In the genomic region with DNA sequence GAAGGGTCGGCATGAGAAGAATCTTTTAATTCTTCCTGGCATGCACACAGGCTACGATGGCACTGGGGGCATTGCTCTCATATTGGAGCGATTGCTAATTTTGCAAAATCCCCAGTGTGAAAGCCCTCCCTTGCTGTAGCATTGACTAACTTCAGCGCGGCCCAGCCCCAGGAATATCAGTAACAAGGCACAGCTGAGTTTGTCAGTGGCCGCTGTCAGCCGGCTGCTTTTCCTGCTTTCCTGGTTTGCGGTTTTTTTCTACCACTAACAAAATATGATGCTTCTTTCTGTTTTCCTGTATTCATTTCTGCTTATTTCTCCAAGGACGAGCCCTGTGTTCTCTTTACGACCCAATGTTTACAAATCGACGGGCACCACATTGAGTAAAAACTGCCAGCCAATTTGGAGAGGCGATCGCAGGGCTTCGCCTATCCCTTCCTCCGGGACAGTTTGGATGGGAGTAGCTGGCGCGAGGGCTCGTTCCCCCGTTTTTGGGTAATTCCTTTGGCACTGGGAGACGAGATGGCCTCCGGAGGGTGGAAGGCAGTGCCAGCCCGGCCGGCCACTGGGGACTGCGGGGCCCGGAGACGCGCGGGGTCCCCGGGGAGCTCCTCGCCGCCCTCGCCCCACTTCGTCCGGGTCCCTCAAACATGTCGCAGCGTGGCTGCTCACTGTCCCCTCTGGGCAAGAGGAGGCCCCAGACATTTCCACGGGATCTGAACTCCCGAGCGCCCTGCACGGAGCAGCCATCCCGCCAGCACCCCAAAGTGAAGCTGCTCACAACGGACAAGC, we compare ENCODE assay signal across 10 cellular contexts. TPM values are rescaled to one million over a fixed set of nuclear protein-coding genes. Genes with fewer than 3 reads are reported as not detected.
DNase-seq lines count a peak whose midpoint lies in the region; ATAC-seq and TF ChIP-seq lines count a peak whose summit lies in the region.
"Had no signal": no experiment of that assay in that cellular context is flagged by ENCODE, and none has a peak within 500 bp of the region (broad histone marks: within the 10 kb centered on the region; RNA-seq: fewer than 3 reads in every experiment).

No MANE protein-coding gene starts in this region.

- H4K8ac ChIP-seq in neuronal stem cell (ENCODE audit: low read depth, low read length) = no peak overlapping the region

- H2BK15ac ChIP-seq in neuronal stem cell (ENCODE audit: low read length) = peak overlapping the region; percentile 63

- WGBS in endodermal cell (ENCODE audit: insufficient coverage in 1 of 2, insufficient read length in 1 of 2), 2 experiments = 8 to 11% methylated on average over 18 to 43 of the region's 43 CpGs
- no CpG with 5 or more reads among the region's 43 CpGs for WGBS in neuronal stem cell (ENCODE audit: extremely low coverage in 2 of 2, insufficient read length in 2 of 2, insufficient replicate concordance in 1 of 2), 2 donors

- no peaks in the 10 kb centered on the region for H3K36me3 ChIP-seq in ES-I3 (ENCODE audit: insufficient read depth, low read length)
- H3K36me3 ChIP-seq in HUES48 (ENCODE audit: control insufficient read depth, insufficient read depth, low read length) = no peaks in the 10 kb centered on the region
- no peaks in the 10 kb centered on the region for H3K36me3 ChIP-seq in endodermal cell (ENCODE audit: control insufficient read depth, insufficient read depth, low read length)
- no peaks in the 10 kb centered on the region for H3K36me3 ChIP-seq in neuronal stem cell (replicated peaks in 1 of 2; ENCODE audit: control insufficient read depth in 2 of 2, insufficient read depth in 2 of 2, low read length in 2 of 2)

- H3K36me3 Mint-ChIP-seq in endodermal cell (ENCODE audit: low read depth) = no peaks in the 10 kb centered on the region

- no peaks in the 10 kb centered on the region for H3K79me1 ChIP-seq in neuronal stem cell (ENCODE audit: low read depth, low read length)

- no peak overlapping the region for H3K4ac ChIP-seq in neuronal stem cell (ENCODE audit: low read length)

- H3K9ac ChIP-seq in ES-I3 (ENCODE audit: low read depth, low read length) = peak overlapping the region; percentile 60
- H3K9ac ChIP-seq in HUES48 (ENCODE audit: low read depth, low read length) = no peak overlapping the region
- H3K9ac ChIP-seq in endodermal cell (ENCODE audit: extremely low read depth, low read length, poor library complexity, severe bottlenecking) = no peak overlapping the region
- H3K9ac ChIP-seq in neuronal stem cell (ENCODE audit: low read depth, low read length, poor library complexity) = peak overlapping the region; percentile 91

- no peak overlapping the region for H4K91ac ChIP-seq in neuronal stem cell (ENCODE audit: low read depth, low read length, poor library complexity)

- peaks cover 5% of the 10 kb centered on the region; the same call in 1 of the 2 replicates for H3K4me1 ChIP-seq in ES-I3 (ENCODE audit: insufficient read depth, low read length)
- peaks cover 17% of the 10 kb centered on the region for H3K4me1 ChIP-seq in HUES48 (ENCODE audit: control insufficient read depth, insufficient read depth, low read length)
- no peaks in the 10 kb centered on the region for H3K4me1 ChIP-seq in endodermal cell (ENCODE audit: control insufficient read depth, insufficient read depth, low read length)
- H3K4me1 ChIP-seq in neuronal stem cell (ENCODE audit: control insufficient read depth in 2 of 2, insufficient read depth in 1 of 2, low read depth in 1 of 2, low read length in 2 of 2) = peaks cover 3 to 11% of the 10 kb centered on the region in 2 donors

- peak overlapping the region; percentile 95 for H3K18ac ChIP-seq in neuronal stem cell (ENCODE audit: low read length)

- H3K4me3 Mint-ChIP-seq in endodermal cell = peak overlapping the region; percentile 49

- peak overlapping the region; percentile 75 for H2BK5ac ChIP-seq in neuronal stem cell (ENCODE audit: low read length)

- H3K4me1 Mint-ChIP-seq in endodermal cell = peaks cover 9% of the 10 kb centered on the region

- no peak overlapping the region for H3K27ac Mint-ChIP-seq in endodermal cell

- peaks cover 76% of the 10 kb centered on the region for H3K27me3 Mint-ChIP-seq in endodermal cell (ENCODE audit: insufficient read depth)

- H3K27ac ChIP-seq in HUES48 (ENCODE audit: low read depth, low read length) (no peak overlapping the region), endodermal cell (ENCODE audit: low read depth, low read length) (no peak overlapping the region), neuronal stem cell (replicated peaks; ENCODE audit: low read length) (no peak overlapping the region)

- peak overlapping the region; percentile 39 for H3K23ac ChIP-seq in neuronal stem cell (ENCODE audit: low read depth, low read length, poor library complexity)

- no peak for TF ChIP-seq CTCF in endodermal cell (conservative IDR thresholded peaks at IDR 0.05)

- H3K4me3 ChIP-seq in HUES48 (ENCODE audit: low read depth, low read length) = peak overlapping the region; percentile 63
- H3K4me3 ChIP-seq in endodermal cell (ENCODE audit: low read length) = peak overlapping the region; percentile 69
- H3K4me3 ChIP-seq in neuronal stem cell (ENCODE audit: low read length in 2 of 2) = peak overlapping the region in 1 of 2 donors; percentile 75

- peak overlapping the region; percentile 34 for H2AK5ac ChIP-seq in neuronal stem cell (ENCODE audit: low read depth, low read length)

- H3K9me3 Mint-ChIP-seq in endodermal cell = no peaks in the 10 kb centered on the region

- ATAC-seq in GM18517 (IDR thresholded peaks at IDR 0.05; ENCODE audit: unreplicated experiment) = no peak
- ATAC-seq: HCT116 had no signal

- peak overlapping the region; percentile 92 for H2AFZ ChIP-seq in neuronal stem cell (ENCODE audit: low read length)

- H2BK120ac ChIP-seq in neuronal stem cell (ENCODE audit: low read depth, low read length) = no peak overlapping the region

- H3K9me3 ChIP-seq in ES-I3 (ENCODE audit: control insufficient read depth, insufficient read depth, low read length) = no peaks in the 10 kb centered on the region
- H3K9me3 ChIP-seq in HUES48 (ENCODE audit: control insufficient read depth, insufficient read depth, low read length) = no peaks in the 10 kb centered on the region
- no peaks in the 10 kb centered on the region for H3K9me3 ChIP-seq in endodermal cell (ENCODE audit: control insufficient read depth, low read length)
- no peaks in the 10 kb centered on the region for H3K9me3 ChIP-seq in neuronal stem cell (replicated peaks in 1 of 2; ENCODE audit: control insufficient read depth in 2 of 2, insufficient read depth in 1 of 2, low read depth in 1 of 2, low read length in 2 of 2)

- H3K27me3 ChIP-seq in HUES48 (ENCODE audit: control insufficient read depth, insufficient read depth, low read length) = peaks cover 65% of the 10 kb centered on the region
- peaks cover 59% of the 10 kb centered on the region for H3K27me3 ChIP-seq in endodermal cell (ENCODE audit: control insufficient read depth, insufficient read depth, low read length, poor library complexity, severe bottlenecking)
- peaks cover 4 to 80% (median 19%) of the 10 kb centered on the region in 3 experiments for H3K27me3 ChIP-seq in neuronal stem cell (ENCODE audit: control insufficient read depth in 3 of 3, insufficient read depth in 3 of 3, low read depth in 1 of 3, low read length in 3 of 3)

- DNase-seq in endodermal cell = peak; percentile 60
- DNase-seq in neuronal stem cell (ENCODE audit: low spot score) = no peak
- no peak for DNase-seq in amygdala (lab: John Stamatoyannopoulos, UW)
- DNase-seq in EL = no peak
- no peak for DNase-seq in A172 (ENCODE audit: low spot score)
- DNase-seq: effector memory CD4-positive, alpha-beta T cell had no signal

- H3K14ac ChIP-seq in neuronal stem cell (ENCODE audit: low read length) = no peak overlapping the region

- peak overlapping the region; percentile 99 for H3K4me2 ChIP-seq in neuronal stem cell (ENCODE audit: insufficient read depth, low read length, poor library complexity, severe bottlenecking)

- H2BK12ac ChIP-seq in neuronal stem cell (ENCODE audit: low read length) = no peak overlapping the region

RNA-seq across cellular contexts. Expression of a gene that starts 0.9 kb away (rescaled TPM):
- 1 to 10 TPM; 1.1 to 1.8 TPM for total RNA-seq in endodermal cell
- 2.0 TPM for polyA plus RNA-seq in endodermal cell (2013, experiment 1 of 2)
- polyA plus RNA-seq in endodermal cell (2013, experiment 2 of 2) = 2.1 TPM
- polyA plus RNA-seq in neuronal stem cell (2013, experiment 1 of 2) = 0.38 TPM
- 0.26 TPM for polyA plus RNA-seq in neuronal stem cell (2013, experiment 2 of 2)
- 0.38 and 1.2 TPM in 2 replicates for total RNA-seq in A172 (2014; rRNA removed; shearing (Covaris generic))

Comparison
In these comparisons a context has a peak if more than half of its experiments do, and no peak if none do; other contexts are left out.
1. H3K9ac ChIP-seq: peak in ES-I3 (single experiment) and neuronal stem cell (single experiment); none in HUES48 (single experiment) and endodermal cell (single experiment).